Comparison of ENCODE assay signal across 25 cellular contexts in genomic region chr3:160478338-160478737, GRCh38. TPM values are rescaled to one million over a fixed set of nuclear protein-coding genes. Genes with fewer than 3 reads are reported as not detected.
DNase-seq lines count a peak whose midpoint lies in the region; ATAC-seq and TF ChIP-seq lines count a peak whose summit lies in the region.
"Had no signal": no experiment of that assay in that cellular context is flagged by ENCODE, and none has a peak within 500 bp of the region (broad histone marks: within the 10 kb centered on the region; RNA-seq: fewer than 3 reads in every experiment).

No MANE protein-coding gene starts in this region.

- no peaks in the 10 kb centered on the region for H4K20me1 ChIP-seq in smooth muscle cell (ENCODE audit: low read depth)

- H3K79me2 ChIP-seq in smooth muscle cell (ENCODE audit: low read depth): no peaks in the 10 kb centered on the region
- H3K79me2 ChIP-seq: parathyroid adenoma had no signal

- H2AFZ ChIP-seq in smooth muscle cell (ENCODE audit: low read depth): no peak overlapping the region
- H2AFZ ChIP-seq: parathyroid adenoma, PC-9 had no signal

- no peaks in the 10 kb centered on the region for H3K36me3 ChIP-seq in smooth muscle cell (ENCODE audit: low read depth)
- no peaks in the 10 kb centered on the region for H3K36me3 ChIP-seq in CD8-positive, alpha-beta memory T cell (ENCODE audit: insufficient read depth, low read length)
- H3K36me3 ChIP-seq: esophagus squamous epithelium, right lobe of liver, upper lobe of right lung had no signal

- no peaks in the 10 kb centered on the region for H3F3A ChIP-seq in smooth muscle cell (ENCODE audit: low read depth)

- H3K27me3 ChIP-seq in smooth muscle cell (ENCODE audit: low read depth): no peaks in the 10 kb centered on the region
- peaks cover 5% of the 10 kb centered on the region for H3K27me3 ChIP-seq in CD8-positive, alpha-beta memory T cell (ENCODE audit: insufficient read depth, low read length, poor library complexity, severe bottlenecking)
- H3K27me3 ChIP-seq: right lobe of liver, upper lobe of right lung had no signal

- no peak overlapping the region for H3K4me3 ChIP-seq in smooth muscle cell
- H3K4me3 ChIP-seq in CD8-positive, alpha-beta memory T cell (ENCODE audit: low read length): no peak overlapping the region
- H3K4me3 ChIP-seq: esophagus squamous epithelium, heart right ventricle, K562, PC-9, right lobe of liver, upper lobe of right lung had no signal

- H3K4me3 Mint-ChIP-seq in CD8-positive, alpha-beta memory T cell: no peak overlapping the region
- H3K4me3 Mint-ChIP-seq: activated CD4-positive, alpha-beta T cell treated with anti-CD3 and anti-CD28 coated beads, Interleukin-2, amount 10 ng/mL, durations not matched to agents 24 days and 14 days; activated naive CD4-positive, alpha-beta T cell treated with anti-CD3 and anti-CD28 coated beads, Interleukin-2, amount 50 U/mL, for 24 hours; endodermal cell; naive thymus-derived CD8-positive, alpha-beta T cell; T-helper 1 cell treated with Interleukin-12 subunit alpha and Interleukin-12 subunit beta and Interleukin-4 antibody, amounts not matched to agents 30 μg/mL and 1 μg/mL, for 36 hours had no signal

- 17% methylated on average over 5 of the region's 5 CpGs for whole genome bisulfite sequencing in smooth muscle cell (ENCODE audit: low lambda C conversion rate)

- H3K27ac ChIP-seq in smooth muscle cell (ENCODE audit: low read depth): peak overlapping the region; percentile 74
- H3K27ac ChIP-seq in CD8-positive, alpha-beta memory T cell (ENCODE audit: low read depth, low read length): no peak overlapping the region
- H3K27ac ChIP-seq: esophagus squamous epithelium, heart right ventricle, parathyroid adenoma, PC-9, right lobe of liver, upper lobe of right lung had no signal

- H3K4me2 ChIP-seq in smooth muscle cell: peak overlapping the region; percentile 37
- H3K4me2 ChIP-seq: PC-9 had no signal

- no peaks in the 10 kb centered on the region for H3K4me1 Mint-ChIP-seq in CD8-positive, alpha-beta memory T cell
- H3K4me1 Mint-ChIP-seq: activated naive CD4-positive, alpha-beta T cell treated with anti-CD3 and anti-CD28 coated beads, Interleukin-2, amount 50 U/mL, for 24 hours had no signal

- TF ChIP-seq CTCF in smooth muscle cell (IDR thresholded peaks at IDR 0.05; ENCODE audit: borderline replicate concordance, insufficient read depth, poor library complexity, severe bottlenecking): no peak

- DNase-seq in NK-92 treated with Interleukin-12 subunit alpha and Interleukin-12 subunit beta, amount 100 ng/mL, for 24 hours (lab: John Stamatoyannopoulos, UW): peak; percentile 23
- DNase-seq in NK-92 (lab: John Stamatoyannopoulos, UW; ENCODE audit: unreplicated experiment) (no peak), amniotic epithelial cell (ENCODE audit: low read depth) (peak; percentile 91), fibroblast of peridontal ligament (ENCODE audit: extremely low read depth) (peak; percentile 66), smooth muscle cell (lab: John Stamatoyannopoulos, UW; ENCODE audit: unreplicated experiment) (no peak), T-helper 9 cell (no peak)
- no peak for DNase-seq in CD8-positive, alpha-beta memory T cell
- DNase-seq: 8988T; activated CD4-positive, alpha-beta T cell treated with anti-CD3 and anti-CD28 coated beads, Interleukin-2, amount 10 ng/mL, durations not matched to agents 24 days and 14 days; C1 segment of cervical spinal cord; DMS 273 treated with DMSO at 0.1 percent for 48 hours; endodermal cell; esophagus squamous epithelium; heart right ventricle; naive thymus-derived CD8-positive, alpha-beta T cell; NCI-H2029; NCI-H226; PC-9; right lobe of liver; upper lobe of right lung had no signal

- H3K9me3 ChIP-seq in smooth muscle cell (replicated peaks; ENCODE audit: low read depth): no peaks in the 10 kb centered on the region
- no peaks in the 10 kb centered on the region for H3K9me3 ChIP-seq in CD8-positive, alpha-beta memory T cell (ENCODE audit: low read length)
- H3K9me3 ChIP-seq: esophagus squamous epithelium, heart right ventricle, right lobe of liver, upper lobe of right lung had no signal

- ATAC-seq in GM18519 (IDR thresholded peaks at IDR 0.05; ENCODE audit: low FRiP score, unreplicated experiment): no peak
- ATAC-seq: heart right ventricle; naive thymus-derived CD8-positive, alpha-beta T cell; right lobe of liver; upper lobe of right lung had no signal

- no peaks in the 10 kb centered on the region for H3K4me1 ChIP-seq in smooth muscle cell (ENCODE audit: low read depth)
- no peaks in the 10 kb centered on the region for H3K4me1 ChIP-seq in CD8-positive, alpha-beta memory T cell (ENCODE audit: insufficient read depth, low read length)
- H3K4me1 ChIP-seq: esophagus squamous epithelium, heart right ventricle, parathyroid adenoma, upper lobe of right lung had no signal

- CTCF ChIA-PET in CD8-positive, alpha-beta memory T cell (lab: Charles Lee): no interaction called here

- H3K9me3 Mint-ChIP-seq in CD8-positive, alpha-beta memory T cell: peaks cover 0 to 2% (median 0%) of the 10 kb centered on the region in 5 donors
- H3K9me3 Mint-ChIP-seq: activated CD4-positive, alpha-beta T cell treated with anti-CD3 and anti-CD28 coated beads, Interleukin-2, amount 10 ng/mL, durations not matched to agents 24 days and 14 days; activated naive CD4-positive, alpha-beta T cell treated with anti-CD3 and anti-CD28 coated beads, Interleukin-2, amount 50 U/mL, for 24 hours; endodermal cell; naive thymus-derived CD8-positive, alpha-beta T cell; T-helper 1 cell treated with Interleukin-12 subunit alpha and Interleukin-12 subunit beta and Interleukin-4 antibody, amounts not matched to agents 30 μg/mL and 1 μg/mL, for 36 hours had no signal

- no peaks in the 10 kb centered on the region for H3K36me3 Mint-ChIP-seq in CD8-positive, alpha-beta memory T cell

- no peak overlapping the region for H3K27ac Mint-ChIP-seq in CD8-positive, alpha-beta memory T cell
- H3K27ac Mint-ChIP-seq: activated CD4-positive, alpha-beta T cell treated with anti-CD3 and anti-CD28 coated beads, Interleukin-2, amount 10 ng/mL, durations not matched to agents 24 days and 14 days; activated naive CD4-positive, alpha-beta T cell treated with anti-CD3 and anti-CD28 coated beads, Interleukin-2, amount 50 U/mL, for 24 hours; endodermal cell; naive thymus-derived CD8-positive, alpha-beta T cell; T-helper 1 cell treated with Interleukin-12 subunit alpha and Interleukin-12 subunit beta and Interleukin-4 antibody, amounts not matched to agents 30 μg/mL and 1 μg/mL, for 36 hours had no signal

- peaks cover 9 to 29% of the 10 kb centered on the region in 2 donors for H3K27me3 Mint-ChIP-seq in CD8-positive, alpha-beta memory T cell

- POLR2A ChIA-PET in CD8-positive, alpha-beta memory T cell (lab: Charles Lee): no interaction called here

- no peak overlapping the region for H3K9ac ChIP-seq in smooth muscle cell (ENCODE audit: low read depth)
- H3K9ac ChIP-seq: parathyroid adenoma had no signal

RNA-seq across cellular contexts. Expression of gene TRIM59, which starts 28.8 kb away (rescaled TPM):
- total RNA-seq in smooth muscle cell: 12.9 and 19.0 TPM in 2 replicates
- 6.6 and 8.9 TPM in 2 replicates for polyA plus RNA-seq in smooth muscle cell
- 10 to 100 TPM; 30.7 to 31.4 TPM for total RNA-seq in CD8-positive, alpha-beta memory T cell
- polyA plus RNA-seq in CD8-positive, alpha-beta memory T cell: 25.1 TPM

Comparison
In these comparisons a context has a peak if more than half of its experiments do, and no peak if none do; other contexts are left out.
1. DNase-seq: peak in NK-92 treated with Interleukin-12 subunit alpha and Interleukin-12 subunit beta, amount 100 ng/mL, for 24 hours (single experiment), amniotic epithelial cell (single experiment) and fibroblast of peridontal ligament (single experiment); none in NK-92 (single experiment), smooth muscle cell (single experiment), T-helper 9 cell (single experiment) and CD8-positive, alpha-beta memory T cell (0 of 5).